10 cellular contexts compared by ENCODE assay signal in the genomic region with DNA sequence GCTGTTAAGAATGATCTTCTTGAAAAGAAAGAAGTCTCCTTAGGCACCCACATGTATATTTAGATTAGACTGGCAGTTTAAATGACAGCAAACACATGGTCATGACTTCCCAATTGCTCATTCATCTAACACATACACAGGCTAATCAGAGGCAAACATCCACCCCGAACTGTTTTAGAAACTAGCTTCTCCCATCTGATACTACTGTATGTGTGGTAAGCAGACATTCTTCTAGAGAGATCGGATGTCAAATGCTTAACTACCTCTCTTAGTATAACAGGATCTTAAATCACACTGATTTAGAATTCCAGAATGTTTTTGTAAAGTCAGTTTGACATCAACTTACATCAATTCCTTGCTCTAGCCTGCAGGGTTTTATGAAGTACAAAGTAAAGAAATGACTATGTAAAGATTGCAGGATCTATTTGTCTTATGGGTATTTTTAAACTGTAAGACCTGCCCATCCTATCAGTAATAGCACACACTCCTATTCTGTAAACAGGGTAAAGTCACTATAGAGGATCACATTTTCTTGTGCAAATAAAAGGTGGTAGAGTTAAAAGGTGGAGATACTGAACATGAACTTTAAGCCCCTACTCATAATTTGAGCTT.
DNase-seq lines count a peak whose midpoint lies in the region; ATAC-seq and TF ChIP-seq lines count a peak whose summit lies in the region.
"Had no signal": no experiment of that assay in that cellular context is flagged by ENCODE, and none has a peak within 500 bp of the region (broad histone marks: within the 10 kb centered on the region; RNA-seq: fewer than 3 reads in every experiment).

No MANE protein-coding gene starts in this region.

- H3K4me1 ChIP-seq in transverse colon = peaks cover 0 to 58% (median 19%) of the 10 kb centered on the region in 4 donors
- peaks cover 0 to 13% (median 5%) of the 10 kb centered on the region in 4 donors for H3K4me1 ChIP-seq in esophagus muscularis mucosa

- peaks cover 38% of the 10 kb centered on the region for H3K4me1 Mint-ChIP-seq in activated naive CD8-positive, alpha-beta T cell treated with anti-CD3 and anti-CD28 coated beads, Interleukin-2, amount 10 ng/mL, durations not matched to agents 7 days and 5 days
- peaks cover 29% of the 10 kb centered on the region for H3K4me1 Mint-ChIP-seq in activated naive CD8-positive, alpha-beta T cell treated with anti-CD3 and anti-CD28 coated beads, Interleukin-2, amount 50 U/mL, for 24 hours

- H3K27me3 Mint-ChIP-seq in activated naive CD8-positive, alpha-beta T cell treated with anti-CD3 and anti-CD28 coated beads, Interleukin-2, amount 10 ng/mL, durations not matched to agents 7 days and 5 days = no peaks in the 10 kb centered on the region
- H3K27me3 Mint-ChIP-seq in activated naive CD8-positive, alpha-beta T cell treated with anti-CD3 and anti-CD28 coated beads, Interleukin-2, amount 50 U/mL, for 24 hours = no peaks in the 10 kb centered on the region
- H3K27me3 Mint-ChIP-seq: progenitor cell of endocrine pancreas had no signal

- H3K4me3 ChIP-seq in transverse colon = peak overlapping the region in 3 of 4 donors; percentile 5 to 23 (median 17)
- H3K4me3 ChIP-seq in esophagus muscularis mucosa = no peak overlapping the region

- H3K27ac Mint-ChIP-seq in activated naive CD8-positive, alpha-beta T cell treated with anti-CD3 and anti-CD28 coated beads, Interleukin-2, amount 10 ng/mL, durations not matched to agents 7 days and 5 days = no peak overlapping the region
- H3K27ac Mint-ChIP-seq in activated naive CD8-positive, alpha-beta T cell treated with anti-CD3 and anti-CD28 coated beads, Interleukin-2, amount 50 U/mL, for 24 hours = no peak overlapping the region
- H3K27ac Mint-ChIP-seq: progenitor cell of endocrine pancreas had no signal

- H3K36me3 ChIP-seq in transverse colon (no peaks in the 10 kb centered on the region), esophagus muscularis mucosa (no peaks in the 10 kb centered on the region)

- H3K27me3 ChIP-seq in transverse colon (no peaks in the 10 kb centered on the region), esophagus muscularis mucosa (no peaks in the 10 kb centered on the region)

- H3K9me3 ChIP-seq in transverse colon (no peaks in the 10 kb centered on the region), esophagus muscularis mucosa (no peaks in the 10 kb centered on the region)

- TF ChIP-seq POLR2A in transverse colon (IDR thresholded peaks at IDR 0.05) (no peak), esophagus muscularis mucosa (IDR thresholded peaks at IDR 0.05; ENCODE audit: low read depth) (no peak)

- in situ Hi-C loops in transverse colon (cut with MboI; ENCODE audit: low pct_ligation_motif_present in 1 of 4, low pct_unique_long_range_greater_than_20kb in 1 of 4, low sequenced_read_pairs in 3 of 4) = no loop called here

- no peak for ATAC-seq in activated naive CD8-positive, alpha-beta T cell treated with anti-CD3 and anti-CD28 coated beads, Interleukin-2, amount 10 ng/mL, durations not matched to agents 7 days and 5 days (ENCODE audit: low read depth)
- ATAC-seq in activated naive CD8-positive, alpha-beta T cell treated with anti-CD3 and anti-CD28 coated beads, Interleukin-2, amount 50 U/mL, for 24 hours = no peak
- ATAC-seq in HG03135 (IDR thresholded peaks at IDR 0.05; ENCODE audit: unreplicated experiment) = peak; percentile 46

- H3K4me3 Mint-ChIP-seq in activated naive CD8-positive, alpha-beta T cell treated with anti-CD3 and anti-CD28 coated beads, Interleukin-2, amount 10 ng/mL, durations not matched to agents 7 days and 5 days = peak overlapping the region; percentile 7
- no peak overlapping the region for H3K4me3 Mint-ChIP-seq in activated naive CD8-positive, alpha-beta T cell treated with anti-CD3 and anti-CD28 coated beads, Interleukin-2, amount 50 U/mL, for 24 hours

- DNase-seq in activated naive CD8-positive, alpha-beta T cell treated with anti-CD3 and anti-CD28 coated beads, Interleukin-2, amount 10 ng/mL, durations not matched to agents 7 days and 5 days = no peak
- no peak for DNase-seq in activated naive CD8-positive, alpha-beta T cell treated with anti-CD3 and anti-CD28 coated beads, Interleukin-2, amount 50 U/mL, for 24 hours
- peak; percentile 26 for DNase-seq in astrocyte of the hippocampus (ENCODE audit: low read depth, low spot score)
- DNase-seq in transverse colon = no peak
- no peak for DNase-seq in esophagus muscularis mucosa (ENCODE audit: extremely low spot score)
- DNase-seq in activated CD4-positive, alpha-beta T cell treated with anti-CD3 and anti-CD28 coated beads, Interleukin-2, amount 50 U/mL, for 1 hour = no peak
- no peak for DNase-seq in caudate nucleus (lab: John Stamatoyannopoulos, UW)
- DNase-seq: T-helper 2 cell had no signal

- peaks cover 2% of the 10 kb centered on the region for H3K9me3 Mint-ChIP-seq in activated naive CD8-positive, alpha-beta T cell treated with anti-CD3 and anti-CD28 coated beads, Interleukin-2, amount 10 ng/mL, durations not matched to agents 7 days and 5 days
- no peaks in the 10 kb centered on the region for H3K9me3 Mint-ChIP-seq in activated naive CD8-positive, alpha-beta T cell treated with anti-CD3 and anti-CD28 coated beads, Interleukin-2, amount 50 U/mL, for 24 hours

- H3K27ac ChIP-seq in transverse colon (peak overlapping the region; percentile 6 to 62 (median 14)), esophagus muscularis mucosa (replicated peaks in 1 of 4) (no peak overlapping the region), caudate nucleus (ENCODE audit: low read depth, low read length) (no peak overlapping the region)

- 30 to 40% methylated on average over 2 of the region's 2 CpGs for WGBS in transverse colon (ENCODE audit: low coverage in 1 of 2), 2 donors
- 42% methylated on average over 2 of the region's 2 CpGs for WGBS in esophagus muscularis mucosa

- intact Hi-C loops in transverse colon (cut with DNase I; ENCODE audit: low total_unique reads) = no loop called here
- intact Hi-C loops in esophagus muscularis mucosa (cut with DNase I) = no loop called here

- POLR2A ChIA-PET in activated naive CD8-positive, alpha-beta T cell treated with anti-CD3 and anti-CD28 coated beads, Interleukin-2, amount 10 ng/mL, durations not matched to agents 7 days and 5 days (lab: Charles Lee) = no interaction called here

- peaks cover 45% of the 10 kb centered on the region for H3K36me3 Mint-ChIP-seq in activated naive CD8-positive, alpha-beta T cell treated with anti-CD3 and anti-CD28 coated beads, Interleukin-2, amount 10 ng/mL, durations not matched to agents 7 days and 5 days
- H3K36me3 Mint-ChIP-seq in activated naive CD8-positive, alpha-beta T cell treated with anti-CD3 and anti-CD28 coated beads, Interleukin-2, amount 50 U/mL, for 24 hours (ENCODE audit: low read depth) = peaks cover 2% of the 10 kb centered on the region

- TF ChIP-seq EP300 in transverse colon (IDR thresholded peaks at IDR 0.05; ENCODE audit: low read depth) (no peak), esophagus muscularis mucosa (IDR thresholded peaks at IDR 0.05) (no peak)

- TF ChIP-seq CTCF in transverse colon (IDR thresholded peaks at IDR 0.05) (peak in 1 of 5 experiments; percentile 22), esophagus muscularis mucosa (IDR thresholded peaks at IDR 0.05) (no peak)

Comparison
In these comparisons a context has a peak if more than half of its experiments do, and no peak if none do; other contexts are left out.
1. H3K27ac ChIP-seq: peak in transverse colon (4 of 4); none in esophagus muscularis mucosa (0 of 4) and caudate nucleus (single experiment).
2. H3K4me3 ChIP-seq: peak in transverse colon (3 of 4); none in esophagus muscularis mucosa (0 of 4).